ENCODE assay signal across 9 cellular contexts in the genomic region with DNA sequence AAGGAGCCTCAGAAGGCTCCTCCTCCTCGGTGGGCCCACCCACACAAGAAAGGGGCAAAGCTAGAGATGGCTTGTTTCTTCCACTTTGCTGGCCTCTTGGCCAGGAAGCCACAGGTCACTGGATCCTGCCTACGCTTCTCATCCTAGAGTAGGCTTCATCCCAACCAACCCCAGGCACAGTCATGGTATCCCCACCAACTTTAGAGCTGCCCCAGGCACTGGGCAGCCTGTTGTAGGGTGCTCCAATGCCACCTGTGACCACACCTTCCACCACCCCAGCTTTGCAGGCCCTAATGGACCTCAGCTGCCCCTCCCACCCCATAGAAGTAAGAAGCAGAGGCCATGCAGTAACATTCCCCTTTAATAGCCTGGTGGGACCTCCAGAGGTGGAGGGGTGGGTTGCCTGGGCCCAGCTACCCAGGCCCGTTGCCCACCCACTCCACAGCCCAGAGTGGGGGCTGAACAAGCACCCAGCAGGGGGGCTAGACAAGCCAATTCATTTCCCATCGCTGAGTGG. TPM values are rescaled to one million over a fixed set of nuclear protein-coding genes. Genes with fewer than 3 reads are reported as not detected.
A peak's percentile ranks its signal among the peaks of the same experiment; 100 is the strongest.
DNase-seq lines count a peak whose midpoint lies in the region; ATAC-seq and TF ChIP-seq lines count a peak whose summit lies in the region.
"Had no signal": no experiment of that assay in that cellular context is flagged by ENCODE, and none has a peak within 500 bp of the region (broad histone marks: within the 10 kb centered on the region; RNA-seq: fewer than 3 reads in every experiment).

No MANE protein-coding gene starts in this region.

- peaks cover 78% of the 10 kb centered on the region for H3K79me2 ChIP-seq in Loucy (ENCODE audit: insufficient read depth, low read length)

- TF ChIP-seq CTCF in AG04450 (IDR thresholded peaks at IDR 0.05; ENCODE audit: low read depth, low read length) (no peak), Loucy (conservative IDR thresholded peaks at IDR 0.05; ENCODE audit: low read length) (no peak), coronary artery (IDR thresholded peaks at IDR 0.05) (no peak)

- H3K27ac Mint-ChIP-seq in naive thymus-derived CD4-positive, alpha-beta T cell: peak overlapping the region; percentile 96 to 100 (median 98)

- peaks cover 28% of the 10 kb centered on the region; the same call in 1 of the 2 replicates for H3F3A ChIP-seq in Loucy (ENCODE audit: low read depth)

- H3K36me3 ChIP-seq in Loucy (ENCODE audit: insufficient read depth, low read length): peaks cover 35% of the 10 kb centered on the region; the same call in 1 of the 2 replicates
- H3K36me3 ChIP-seq in naive thymus-derived CD4-positive, alpha-beta T cell (ENCODE audit: control insufficient read depth in 2 of 3, insufficient read depth in 3 of 3, low read length in 3 of 3): peaks cover 5 to 37% (median 8%) of the 10 kb centered on the region in 3 experiments

- peak overlapping the region; percentile 47; the same call in 1 of the 2 replicates for H2AFZ ChIP-seq in Loucy (ENCODE audit: low read length)

- CTCF ChIA-PET in AG04450 (lab: Charles Lee): interaction anchor here (0.7 to 3.4 kb wide), 3 partner anchors 25 to 41 kb away, joined by 3 to 18 read pairs (median 5); a partner anchor contains a TSS
- CTCF ChIA-PET in naive thymus-derived CD4-positive, alpha-beta T cell (lab: Charles Lee): interaction anchor here (0.9 to 2.1 kb wide), 4 partner anchors 25 to 56 kb away, joined by 3 to 13 read pairs (median 8); a partner anchor contains a TSS

- H3K4me1 ChIP-seq in Loucy (ENCODE audit: insufficient read depth, low read length, poor library complexity, severe bottlenecking): peaks cover 35% of the 10 kb centered on the region
- H3K4me1 ChIP-seq in naive thymus-derived CD4-positive, alpha-beta T cell (ENCODE audit: control insufficient read depth in 2 of 2, insufficient read depth in 2 of 2, low read length in 2 of 2): peaks cover 40 to 41% of the 10 kb centered on the region in 2 donors

- peak overlapping the region; percentile 87 for H3K4me3 ChIP-seq in AG04450 (ENCODE audit: low read depth, low read length)
- peak overlapping the region; percentile 90 for H3K4me3 ChIP-seq in Loucy (ENCODE audit: low read length, poor library complexity, severe bottlenecking)
- peak overlapping the region; percentile 86 for H3K4me3 ChIP-seq in coronary artery
- peak overlapping the region; percentile 91 for H3K4me3 ChIP-seq in naive thymus-derived CD4-positive, alpha-beta T cell (ENCODE audit: low read length)

- peaks cover 65% of the 10 kb centered on the region for H4K20me1 ChIP-seq in Loucy (ENCODE audit: insufficient read depth, low read length, poor library complexity, severe bottlenecking)

- no peaks in the 10 kb centered on the region for H3K27me3 ChIP-seq in AG04450 (ENCODE audit: control insufficient read depth, insufficient read depth, low read length)
- no peaks in the 10 kb centered on the region for H3K27me3 ChIP-seq in Loucy (ENCODE audit: insufficient read depth, low read length, poor library complexity, severe bottlenecking)
- no peaks in the 10 kb centered on the region for H3K27me3 ChIP-seq in naive thymus-derived CD4-positive, alpha-beta T cell (ENCODE audit: control insufficient read depth in 2 of 2, insufficient read depth in 2 of 2, low read length in 2 of 2)

- peak overlapping the region; percentile 86 for H3K4me2 ChIP-seq in Loucy (ENCODE audit: low read depth, low read length, poor library complexity, severe bottlenecking)

- H3K27me3 Mint-ChIP-seq in naive thymus-derived CD4-positive, alpha-beta T cell: no peaks in the 10 kb centered on the region

- intact Hi-C loops in naive thymus-derived CD4-positive, alpha-beta T cell (cut with micrococcal nuclease): loop anchor here (1.0 kb wide), 2 partner anchors 11 to 36 kb away; a partner anchor contains a TSS

- peak overlapping the region; percentile 99 for H3K9ac ChIP-seq in Loucy (ENCODE audit: low read depth, low read length, poor library complexity, severe bottlenecking)

- ATAC-seq in naive thymus-derived CD4-positive, alpha-beta T cell: no peak

- H3K27ac ChIP-seq in AG04450 (ENCODE audit: low read depth, low read length) (peak overlapping the region; percentile 91), coronary artery (peak overlapping the region; percentile 94 to 95)
- peak overlapping the region; percentile 97 for H3K27ac ChIP-seq in naive thymus-derived CD4-positive, alpha-beta T cell (ENCODE audit: low read depth, low read length)

- H3K36me3 Mint-ChIP-seq in naive thymus-derived CD4-positive, alpha-beta T cell: peaks cover 8 to 43% (median 23%) of the 10 kb centered on the region in 5 donors

- no peaks in the 10 kb centered on the region for H3K9me2 ChIP-seq in Loucy (replicated peaks; ENCODE audit: low read depth, low read length)

- peaks cover 24 to 72% (median 63%) of the 10 kb centered on the region in 7 donors for H3K4me1 Mint-ChIP-seq in naive thymus-derived CD4-positive, alpha-beta T cell

- peak overlapping the region; percentile 93 to 100 (median 96) for H3K4me3 Mint-ChIP-seq in naive thymus-derived CD4-positive, alpha-beta T cell

- H3K9me3 ChIP-seq in AG04450 (ENCODE audit: control insufficient read depth, insufficient read depth, low read length) (no peaks in the 10 kb centered on the region; the same call in 1 of the 2 replicates), Loucy (ENCODE audit: insufficient read depth, low read depth, low read length) (no peaks in the 10 kb centered on the region)
- no peaks in the 10 kb centered on the region for H3K9me3 ChIP-seq in naive thymus-derived CD4-positive, alpha-beta T cell (ENCODE audit: control insufficient read depth in 2 of 3, low read length in 3 of 3)

- no peak for DNase-seq in AG04450 (ENCODE audit: low read depth, low spot score)
- no peak for DNase-seq in coronary artery (ENCODE audit: low spot score)
- no peak for DNase-seq in naive thymus-derived CD4-positive, alpha-beta T cell
- DNase-seq in DMS79 treated with DMSO at 0.1 percent for 48 hours (lab: John Stamatoyannopoulos, UW): no peak
- DNase-seq in NCI-H524 treated with DMSO at 0.1 percent for 48 hours (lab: John Stamatoyannopoulos, UW): no peak
- DNase-seq in retina: no peak
- no peak for DNase-seq in NCI-H2227 (lab: John Stamatoyannopoulos, UW; ENCODE audit: unreplicated experiment)
- DNase-seq: NCI-H2107 had no signal

- POLR2A ChIA-PET in AG04450 (lab: Yijun Ruan, JAX): interaction anchor here (1.0 to 3.8 kb wide), 5 partner anchors 9 to 199 kb away, joined by 3 to 47 read pairs (median 11); a partner anchor contains a TSS
- POLR2A ChIA-PET in naive thymus-derived CD4-positive, alpha-beta T cell (lab: Charles Lee): interaction anchor here (0.6 to 3.3 kb wide), 12 partner anchors 9 to 803 kb away, joined by 3 to 85 read pairs (median 4); a partner anchor contains a TSS

- H3K9me3 Mint-ChIP-seq in naive thymus-derived CD4-positive, alpha-beta T cell: peaks cover 0 to 4% (median 0%) of the 10 kb centered on the region in 11 donors

RNA-seq across cellular contexts. Expression of a gene that starts 0.5 kb away (rescaled TPM):
- polyA plus RNA-seq in AG04450 (2011; rRNA removed): 173 and 181 TPM in 2 replicates
- polyA minus RNA-seq in AG04450 (2011; rRNA and poly(A)+ RNA removed): 153 and 170 TPM in 2 replicates
- total RNA-seq in naive thymus-derived CD4-positive, alpha-beta T cell: 100 to 1,000 TPM in 1 of 5 experiments, 10 to 100 TPM in 4; 64.3 to 131 (median 71.2) TPM
- 100 to 1,000 TPM; 167 to 193 TPM for polyA plus RNA-seq in naive thymus-derived CD4-positive, alpha-beta T cell

RNA-seq across cellular contexts. Expression of a gene that starts 3.0 kb away (rescaled TPM):
- 82.5 and 85.1 TPM in 2 replicates for polyA plus RNA-seq in AG04450 (2011; rRNA removed)
- 95.3 and 100 TPM in 2 replicates for polyA minus RNA-seq in AG04450 (2011; rRNA and poly(A)+ RNA removed)
- total RNA-seq in naive thymus-derived CD4-positive, alpha-beta T cell: 10 to 100 TPM; 37.1 to 92.1 (median 55.8) TPM
- 1 to 10 TPM; 7.5 to 7.8 TPM for polyA plus RNA-seq in naive thymus-derived CD4-positive, alpha-beta T cell

RNA-seq across cellular contexts. Expression of a gene that starts 11.6 kb away (rescaled TPM):
- 313 and 413 TPM in 2 replicates for polyA plus RNA-seq in AG04450 (2011; rRNA removed)
- 910 and 1,220 TPM in 2 replicates for polyA minus RNA-seq in AG04450 (2011; rRNA and poly(A)+ RNA removed)
- 100 to 1,000 TPM; 396 to 564 (median 435) TPM for total RNA-seq in naive thymus-derived CD4-positive, alpha-beta T cell
- 10 to 100 TPM; 55.3 to 88.8 TPM for polyA plus RNA-seq in naive thymus-derived CD4-positive, alpha-beta T cell

RNA-seq across cellular contexts. Expression of a gene that starts 17.7 kb away (rescaled TPM):
- polyA plus RNA-seq in AG04450 (2011; rRNA removed): 5.5 and 6.2 TPM in 2 replicates
- 6.3 and 6.7 TPM in 2 replicates for polyA minus RNA-seq in AG04450 (2011; rRNA and poly(A)+ RNA removed)
- 10 to 100 TPM; 35.0 to 51.8 (median 44.9) TPM for total RNA-seq in naive thymus-derived CD4-positive, alpha-beta T cell
- 10 to 100 TPM in 1 of 2 donors, 1 to 10 TPM in 1; 9.9 to 18.6 TPM for polyA plus RNA-seq in naive thymus-derived CD4-positive, alpha-beta T cell

RNA-seq across cellular contexts. Expression of a gene that starts 35.8 kb away (rescaled TPM):
- polyA plus RNA-seq in AG04450 (2011; rRNA removed): 4.2 and 6.8 TPM in 2 replicates
- polyA minus RNA-seq in AG04450 (2011; rRNA and poly(A)+ RNA removed): 3.1 and 4.0 TPM in 2 replicates
- total RNA-seq in naive thymus-derived CD4-positive, alpha-beta T cell: 10 to 100 TPM in 3 of 5 experiments, 1 to 10 TPM in 2; 9.8 to 19.2 (median 17.0) TPM
- polyA plus RNA-seq in naive thymus-derived CD4-positive, alpha-beta T cell: 1 to 10 TPM; 5.1 to 6.5 TPM
